In the genomic region with DNA sequence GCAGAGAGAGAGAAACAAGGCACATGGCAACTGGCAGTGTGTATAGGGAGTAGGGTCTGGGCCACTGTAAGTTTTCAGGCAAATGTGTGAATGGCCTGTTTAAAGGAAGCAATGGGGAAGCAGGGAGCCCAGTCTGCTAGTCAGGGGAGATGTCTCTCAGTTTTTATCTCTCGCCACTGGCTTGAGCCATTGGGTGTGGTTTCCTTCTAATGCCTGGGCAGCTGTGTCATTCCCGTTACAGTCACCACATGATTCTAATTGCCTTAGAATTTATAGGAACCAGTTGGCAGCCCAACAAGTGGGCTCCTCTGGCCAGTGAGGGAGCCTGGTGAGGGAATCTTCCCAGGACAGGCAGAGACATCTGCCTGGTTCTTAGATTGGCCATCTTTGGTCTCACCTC, we compare ENCODE assay signal across 12 cellular contexts.
A peak's percentile ranks its signal among the peaks of the same experiment; 100 is the strongest.
DNase-seq lines count a peak whose midpoint lies in the region; ATAC-seq, FAIRE-seq and TF ChIP-seq lines count a peak whose summit lies in the region.
"Had no signal": no experiment of that assay in that cellular context is flagged by ENCODE, and none has a peak within 500 bp of the region (broad histone marks: within the 10 kb centered on the region; RNA-seq: fewer than 3 reads in every experiment).

No MANE protein-coding gene starts in this region.

- H3K9ac ChIP-seq in endothelial cell of umbilical vein (replicated peaks; ENCODE audit: extremely low read depth, insufficient read depth, low read length) (no peak overlapping the region), kidney (ENCODE audit: low read length in 2 of 2) (no peak overlapping the region)
- H3K9ac ChIP-seq: parathyroid adenoma had no signal

- peak; percentile 56 for DNase-seq in GOT3 (lab: John Stamatoyannopoulos, UW)
- peak; percentile 54 for DNase-seq in RCC 7860 (ENCODE audit: low spot score)
- peak; percentile 42 for DNase-seq in endothelial cell of umbilical vein (ENCODE audit: low read depth, low spot score)
- DNase-seq in gastrocnemius medialis = peak; percentile 4 to 38
- DNase-seq in kidney = no peak
- DNase-seq in stomach = no peak
- DNase-seq: activated T-cell treated with anti-CD3 and anti-CD28 coated beads for 4 hours, NCI-H2029, T-cell had no signal

- H3K36me3 ChIP-seq in endothelial cell of umbilical vein (ENCODE audit: control insufficient read depth in 2 of 2, extremely low read depth in 1 of 2, insufficient read depth in 2 of 2, low read length in 2 of 2) (no peaks in the 10 kb centered on the region), gastrocnemius medialis (no peaks in the 10 kb centered on the region), kidney (ENCODE audit: control insufficient read depth in 1 of 2, insufficient read depth in 2 of 2, low read length in 2 of 2) (no peaks in the 10 kb centered on the region), stomach (no peaks in the 10 kb centered on the region)

- ATAC-seq in gastrocnemius medialis (peak; percentile 26 to 35), GM21717 (IDR thresholded peaks at IDR 0.05; ENCODE audit: unreplicated experiment) (no peak)
- ATAC-seq: T-cell had no signal

- H3K4me3 ChIP-seq in endothelial cell of umbilical vein (replicated peaks in 1 of 3; ENCODE audit: insufficient read depth in 1 of 3, low read depth in 1 of 3, low read length in 3 of 3) (no peak overlapping the region), gastrocnemius medialis (no peak overlapping the region), kidney (ENCODE audit: low read length in 2 of 2) (no peak overlapping the region), stomach (no peak overlapping the region)

- FAIRE-seq in RCC 7860 (lab: Jason Lieb, UNC) (peak; percentile 61), endothelial cell of umbilical vein (lab: Jason Lieb, UNC) (peak; percentile 33), kidney (lab: Jason Lieb, UNC) (no peak)
- FAIRE-seq: keratinocyte had no signal

- H3K4me1 ChIP-seq in endothelial cell of umbilical vein (ENCODE audit: control insufficient read depth, extremely low read depth, insufficient read depth, low read length) (peaks cover 16% of the 10 kb centered on the region), gastrocnemius medialis (no peaks in the 10 kb centered on the region), kidney (ENCODE audit: control insufficient read depth in 1 of 2, insufficient read depth in 1 of 2, low read depth in 1 of 2, low read length in 2 of 2) (no peaks in the 10 kb centered on the region), stomach (no peaks in the 10 kb centered on the region)

- TF ChIP-seq CTCF in endothelial cell of umbilical vein (IDR thresholded peaks at IDR 0.05; ENCODE audit: extremely low read depth in 1 of 2, insufficient read depth in 1 of 2, low read depth in 1 of 2, low read length in 2 of 2) (no peak), gastrocnemius medialis (IDR thresholded peaks at IDR 0.05 in 4 of 5, conservative IDR thresholded peaks at IDR 0.05 in 1 of 5) (no peak), kidney (IDR thresholded peaks at IDR 0.05; ENCODE audit: borderline replicate concordance, extremely low read depth, insufficient read depth) (no peak), stomach (IDR thresholded peaks at IDR 0.05) (no peak)

- no peaks in the 10 kb centered on the region for H4K20me1 ChIP-seq in endothelial cell of umbilical vein (replicated peaks; ENCODE audit: control insufficient read depth, extremely low read depth, insufficient read depth, low read length)

- peak overlapping the region; percentile 10 for H2AFZ ChIP-seq in endothelial cell of umbilical vein (ENCODE audit: low read depth, low read length)
- H2AFZ ChIP-seq: parathyroid adenoma had no signal

- intact Hi-C loops in endothelial cell of umbilical vein (cut with micrococcal nuclease) (loop anchor here (5.0 kb wide), 1 partner anchor 207 kb away; no protein-coding TSS in a partner anchor), gastrocnemius medialis (cut with DNase I; ENCODE audit: low total_unique reads) (no loop called here), kidney (cut with DNase I) (no loop called here), stomach (cut with DNase I; ENCODE audit: low total_unique reads) (no loop called here)

- H3K27ac ChIP-seq in endothelial cell of umbilical vein (ENCODE audit: insufficient read depth, low read depth, low read length) (peak overlapping the region; percentile 8), gastrocnemius medialis (no peak overlapping the region), kidney (ENCODE audit: low read depth in 2 of 2, low read length in 2 of 2) (no peak overlapping the region), stomach (no peak overlapping the region)
- H3K27ac ChIP-seq: parathyroid adenoma had no signal

- TF ChIP-seq POLR2A in endothelial cell of umbilical vein (IDR thresholded peaks at IDR 0.05; ENCODE audit: low read depth, low read length) (no peak), gastrocnemius medialis (IDR thresholded peaks at IDR 0.05) (no peak), stomach (IDR thresholded peaks at IDR 0.05) (no peak)

- no peak overlapping the region for H3K4me2 ChIP-seq in endothelial cell of umbilical vein (ENCODE audit: insufficient read depth, low read length)

- BruUV-seq in endothelial cell of umbilical vein (replicated peaks; lab: Mats Ljungman, UMichigan) = no TSS peak

- no peak for TF ChIP-seq EP300 in stomach (IDR thresholded peaks at IDR 0.05)

- no peaks in the 10 kb centered on the region for H3K79me2 ChIP-seq in endothelial cell of umbilical vein (ENCODE audit: control insufficient read depth, insufficient read depth, low read length)
- H3K79me2 ChIP-seq: parathyroid adenoma had no signal

- POLR2A ChIA-PET in endothelial cell of umbilical vein (lab: Charles Lee) = no interaction called here

- 59 to 75% (median 74%) methylated on average over 2 of the region's 2 CpGs for WGBS in stomach, 5 donors

- CTCF ChIA-PET in endothelial cell of umbilical vein (lab: Charles Lee) = interaction anchor here (0.8 to 6.5 kb wide), 3 partner anchors 10 to 51 kb away, joined by 5 to 107 read pairs (median 5); no protein-coding TSS in a partner anchor

- in situ Hi-C loops in gastrocnemius medialis (cut with MboI; ENCODE audit: low sequenced_read_pairs in 4 of 4) = loop anchor here in 1 of 4 donors (5.0 kb wide), 1 partner anchor 52 kb away; no protein-coding TSS in a partner anchor

- no peaks in the 10 kb centered on the region for H3K9me1 ChIP-seq in endothelial cell of umbilical vein (replicated peaks; ENCODE audit: control insufficient read depth, extremely low read depth, insufficient read depth, low read length)

- H3K9me3 ChIP-seq in endothelial cell of umbilical vein (replicated peaks; ENCODE audit: control insufficient read depth, insufficient read depth, low read length) = no peaks in the 10 kb centered on the region
- H3K9me3 ChIP-seq in gastrocnemius medialis = no peaks in the 10 kb centered on the region
- no peaks in the 10 kb centered on the region for H3K9me3 ChIP-seq in kidney (ENCODE audit: control insufficient read depth in 1 of 2, low read length in 2 of 2)
- peaks cover 0 to 5% (median 0%) of the 10 kb centered on the region in 4 donors for H3K9me3 ChIP-seq in stomach

- no peaks in the 10 kb centered on the region for H3K27me3 ChIP-seq in endothelial cell of umbilical vein (ENCODE audit: control insufficient read depth in 2 of 2, insufficient read depth in 2 of 2, low read length in 2 of 2)
- no peaks in the 10 kb centered on the region for H3K27me3 ChIP-seq in gastrocnemius medialis
- no peaks in the 10 kb centered on the region for H3K27me3 ChIP-seq in stomach

- dilution Hi-C loops in endothelial cell of umbilical vein (cut with MboI; ENCODE audit: extremely low pct_ligation_motif_present, low sequenced_read_pairs) = no loop called here

TF ChIP-seq in endothelial cell of umbilical vein, 7 proteins besides CTCF, POLR2A, EP300 and RAD21:
- TF ChIP-seq MAX (IDR thresholded peaks at IDR 0.05; ENCODE audit: insufficient read depth, insufficient read length) = no peak
- no peak for TF ChIP-seq MYC (IDR thresholded peaks at IDR 0.05; ENCODE audit: low read depth, low read length)
- TF ChIP-seq JUN (IDR thresholded peaks at IDR 0.05; ENCODE audit: borderline replicate concordance, insufficient read depth, insufficient read length, low read depth) = no peak
- TF ChIP-seq GATA2 (IDR thresholded peaks at IDR 0.05; ENCODE audit: insufficient read depth, insufficient read length, low read depth, low read length) = peak; percentile 69
- peak; percentile 46 for TF ChIP-seq FOS (IDR thresholded peaks at IDR 0.05; ENCODE audit: borderline replicate concordance, insufficient read depth, low read length)
- TF ChIP-seq POLR2AphosphoS5 (IDR thresholded peaks at IDR 0.05; ENCODE audit: insufficient read depth, low read depth, low read length) = peak; percentile 26
- TF ChIP-seq EZH2 (IDR thresholded peaks at IDR 0.05; ENCODE audit: borderline replicate concordance, low read depth, low read length, severe bottlenecking) = no peak

Comparison
In these comparisons a context has a peak if more than half of its experiments do, and no peak if none do; other contexts are left out.
1. DNase-seq: peak in GOT3 (single experiment), RCC 7860 (single experiment), endothelial cell of umbilical vein (single experiment) and gastrocnemius medialis (2 of 2); none in kidney (single experiment) and stomach (single experiment).